8 cellular contexts compared by ENCODE assay signal in genomic region chr19:49590071-49590970, GRCh38. TPM values are rescaled to one million over a fixed set of nuclear protein-coding genes. Genes with fewer than 3 reads are reported as not detected.
DNase-seq lines count a peak whose midpoint lies in the region; ATAC-seq and TF ChIP-seq lines count a peak whose summit lies in the region.

No MANE protein-coding gene starts in this region.

- CTCF ChIA-PET in A673 (lab: Charles Lee) (interaction anchor here (0.6 to 1.3 kb wide), 2 partner anchors 20 to 21 kb away, joined by 6 to 12 read pairs; no protein-coding TSS in a partner anchor), WTC11 (lab: Charles Lee) (interaction anchor here (0.6 to 4.0 kb wide), 9 partner anchors 17 to 463 kb away, joined by 3 to 21 read pairs (median 4); partner anchors contain the start of genes FLT3LG and PRMT1)

- intact Hi-C loops in A673 (cut with micrococcal nuclease; ENCODE audit: unreplicated experiment) = loop anchor here (5.0 kb wide), 2 partner anchors 87 to 222 kb away; partner anchors contain the start of genes FUZ and PRMT1

- H3K4me1 Mint-ChIP-seq in WTC11 (peaks cover 12% of the 10 kb centered on the region), immature natural killer cell (peaks cover 29 to 32% of the 10 kb centered on the region in 2 donors)

- H3K27me3 Mint-ChIP-seq in WTC11 (ENCODE audit: low read depth) (no peaks in the 10 kb centered on the region), immature natural killer cell (ENCODE audit: low read depth in 3 of 3) (peaks cover 8 to 16% (median 10%) of the 10 kb centered on the region in 3 donors)

- no peaks in the 10 kb centered on the region for H3K9me3 Mint-ChIP-seq in WTC11
- H3K9me3 Mint-ChIP-seq in immature natural killer cell = no peaks in the 10 kb centered on the region

- POLR2A ChIA-PET in A673 (lab: Charles Lee; ENCODE audit: low non-redundant PET) = interaction anchor here (0.6 to 1.0 kb wide), 4 partner anchors 10 to 463 kb away, joined by 3 to 11 read pairs (median 10); partner anchors contain the start of genes NOSIP and TEAD2
- POLR2A ChIA-PET in WTC11 (lab: Charles Lee) = interaction anchor here (0.6 to 1.6 kb wide), 8 partner anchors 9 to 176 kb away, joined by 3 to 6 read pairs (median 4); partner anchors contain the start of genes AP2A1, NOSIP, PRRG2 and RPS11

- TF ChIP-seq CTCF in A673 (conservative IDR thresholded peaks at IDR 0.05; ENCODE audit: low read depth, low read length) (no peak), WTC11 (IDR thresholded peaks at IDR 0.05) (no peak), cardiac fibroblast (IDR thresholded peaks at IDR 0.05; ENCODE audit: low read depth, low read length) (no peak)

- no peaks in the 10 kb centered on the region for H3K9me3 ChIP-seq in A673 (ENCODE audit: low read depth, low read length, poor library complexity, severe bottlenecking)

- DNase-seq in A673 (ENCODE audit: low spot score) = peak; percentile 99
- DNase-seq in NCI-H2227 treated with DMSO at 0.1 percent for 48 hours (lab: John Stamatoyannopoulos, UW) = peak; percentile 91
- peak; percentile 99 for DNase-seq in WTC11 (ENCODE audit: low spot score)
- peak; percentile 98 for DNase-seq in cardiac fibroblast (ENCODE audit: low read depth in 2 of 2)
- peak; percentile 91 to 93 (median 92) for DNase-seq in immature natural killer cell
- DNase-seq in smooth muscle cell of the brain vasculature (ENCODE audit: low read depth, low spot score) = peak; percentile 88

- H3K27ac Mint-ChIP-seq in WTC11 = peak overlapping the region; percentile 92
- H3K27ac Mint-ChIP-seq in immature natural killer cell = peak overlapping the region; percentile 67 to 91 (median 88)

- H3K4me1 ChIP-seq in A673 (ENCODE audit: insufficient read depth, low read length, poor library complexity, severe bottlenecking) = peaks cover 7% of the 10 kb centered on the region

- TSS peak; percentile 60 for BruUV-seq in A673 (replicated peaks; lab: Mats Ljungman, UMichigan)

- H3K36me3 Mint-ChIP-seq in WTC11 (peaks cover 13% of the 10 kb centered on the region), immature natural killer cell (peaks cover 0 to 5% (median 3%) of the 10 kb centered on the region in 3 donors)

- peak overlapping the region; percentile 97 for H3K27ac ChIP-seq in A673 (ENCODE audit: low read depth, low read length, poor library complexity, severe bottlenecking)

- H3K27me3 ChIP-seq in A673 (replicated peaks; ENCODE audit: insufficient read depth, low read depth, low read length, poor library complexity) = no peaks in the 10 kb centered on the region

- H3K4me3 ChIP-seq in A673 (ENCODE audit: low read depth, low read length, poor library complexity, severe bottlenecking) = peak overlapping the region; percentile 80
- H3K4me3 ChIP-seq in cardiac fibroblast (replicated peaks in 1 of 2; ENCODE audit: low read depth in 2 of 2, low read length in 2 of 2) = peak overlapping the region; percentile 69 to 82

- ATAC-seq in GM18858 (IDR thresholded peaks at IDR 0.05; ENCODE audit: unreplicated experiment) = peak; percentile 64
- ATAC-seq in HG03097 (IDR thresholded peaks at IDR 0.05; ENCODE audit: low FRiP score, unreplicated experiment) = peak; percentile 68
- peak; percentile 84 for ATAC-seq in WTC11

- H3K36me3 ChIP-seq in A673 (ENCODE audit: insufficient read depth, low read length, poor library complexity, severe bottlenecking) = peaks cover 16% of the 10 kb centered on the region

- H3K4me3 Mint-ChIP-seq in WTC11 = peak overlapping the region; percentile 95
- peak overlapping the region; percentile 81 to 95 (median 83) for H3K4me3 Mint-ChIP-seq in immature natural killer cell

TF ChIP-seq in WTC11, 78 proteins besides CTCF, POLR2A, EP300 and RAD21 (continues in another document):
- TF ChIP-seq ZNF219 (CRISPR knock-in tag; IDR thresholded peaks at IDR 0.05; ENCODE audit: borderline replicate concordance) (no peak), SMAD4 (CRISPR knock-in tag; IDR thresholded peaks at IDR 0.05) (no peak), ZNF263 (CRISPR knock-in tag; IDR thresholded peaks at IDR 0.05; ENCODE audit: low read depth) (0 out of 2 replicates have a peak, but pooled peaks have one; percentile 23), ZNF532 (CRISPR knock-in tag; IDR thresholded peaks at IDR 0.05; ENCODE audit: borderline replicate concordance) (no peak), CREB1 (CRISPR knock-in tag; IDR thresholded peaks at IDR 0.05) (0 out of 2 replicates have a peak, but pooled peaks have one; percentile 30)
- TF ChIP-seq, protein P1, sequence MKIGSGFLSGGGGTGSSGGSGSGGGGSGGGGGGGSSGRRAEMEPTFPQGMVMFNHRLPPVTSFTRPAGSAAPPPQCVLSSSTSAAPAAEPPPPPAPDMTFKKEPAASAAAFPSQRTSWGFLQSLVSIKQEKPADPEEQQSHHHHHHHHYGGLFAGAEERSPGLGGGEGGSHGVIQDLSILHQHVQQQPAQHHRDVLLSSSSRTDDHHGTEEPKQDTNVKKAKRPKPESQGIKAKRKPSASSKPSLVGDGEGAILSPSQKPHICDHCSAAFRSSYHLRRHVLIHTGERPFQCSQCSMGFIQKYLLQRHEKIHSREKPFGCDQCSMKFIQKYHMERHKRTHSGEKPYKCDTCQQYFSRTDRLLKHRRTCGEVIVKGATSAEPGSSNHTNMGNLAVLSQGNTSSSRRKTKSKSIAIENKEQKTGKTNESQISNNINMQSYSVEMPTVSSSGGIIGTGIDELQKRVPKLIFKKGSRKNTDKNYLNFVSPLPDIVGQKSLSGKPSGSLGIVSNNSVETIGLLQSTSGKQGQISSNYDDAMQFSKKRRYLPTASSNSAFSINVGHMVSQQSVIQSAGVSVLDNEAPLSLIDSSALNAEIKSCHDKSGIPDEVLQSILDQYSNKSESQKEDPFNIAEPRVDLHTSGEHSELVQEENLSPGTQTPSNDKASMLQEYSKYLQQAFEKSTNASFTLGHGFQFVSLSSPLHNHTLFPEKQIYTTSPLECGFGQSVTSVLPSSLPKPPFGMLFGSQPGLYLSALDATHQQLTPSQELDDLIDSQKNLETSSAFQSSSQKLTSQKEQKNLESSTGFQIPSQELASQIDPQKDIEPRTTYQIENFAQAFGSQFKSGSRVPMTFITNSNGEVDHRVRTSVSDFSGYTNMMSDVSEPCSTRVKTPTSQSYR (CRISPR knock-in tag; IDR thresholded peaks at IDR 0.05) = peak; percentile 58; the same call in 1 of the 2 replicates

RNA-seq across cellular contexts. Expression of gene PRR12, which starts 0.7 kb away (rescaled TPM):
- total RNA-seq in A673 (2021) = 51.4 and 54.0 TPM in 2 replicates
- total RNA-seq in WTC11 (2021) = 78.6 to 86.1 TPM (median 83.3 TPM) in 3 replicates
- 1 to 10 TPM in 2 of 3 donors, under 1 TPM in 1; 0.21 to 4.0 (median 2.0) TPM for polyA plus RNA-seq in immature natural killer cell

RNA-seq across cellular contexts. Expression of gene PRRG2, which starts 9.2 kb away (rescaled TPM):
- 1.5 and 1.9 TPM in 2 replicates for total RNA-seq in A673 (2021)
- 5.9 to 7.0 TPM (median 6.9 TPM) in 3 replicates for total RNA-seq in WTC11 (2021)
- under 1 TPM in 1 of 3 donors, not detected in 2; 0.78 TPM for polyA plus RNA-seq in immature natural killer cell

RNA-seq across cellular contexts. Expression of gene NOSIP, which starts 10.0 kb away (rescaled TPM):
- total RNA-seq in A673 (2021) (169 and 178 TPM in 2 replicates), WTC11 (2021) (82.3 to 97.9 TPM (median 87.6 TPM) in 3 replicates)
- 100 to 1,000 TPM; 196 to 251 (median 239) TPM for polyA plus RNA-seq in immature natural killer cell

RNA-seq across cellular contexts. Expression of gene RRAS, which starts 49.6 kb away (rescaled TPM):
- total RNA-seq in A673 (2021) (27.6 and 32.4 TPM in 2 replicates), WTC11 (2021) (11.4 to 17.9 TPM (median 15.7 TPM) in 3 replicates)
- 10 to 100 TPM in 2 of 3 donors, 1 to 10 TPM in 1; 9.0 to 17.3 (median 13.5) TPM for polyA plus RNA-seq in immature natural killer cell

RNA-seq across cellular contexts. Expression of gene SCAF1, which starts 51.7 kb away (rescaled TPM):
- total RNA-seq in A673 (2021) (92.7 and 98.2 TPM in 2 replicates), WTC11 (2021) (103 to 109 TPM (median 105 TPM) in 3 replicates)
- 1 to 10 TPM in 1 of 3 donors, under 1 TPM in 1, not detected in 1; 0.87 to 2.6 TPM for polyA plus RNA-seq in immature natural killer cell

Comparison
In these comparisons a context has a peak if more than half of its experiments do, and no peak if none do; other contexts are left out.
1. Peak in every context shown above with its lines: DNase-seq, ATAC-seq, H3K4me3 ChIP-seq and H3K27ac ChIP-seq.